Comparison of ENCODE assay signal across 1 cellular context in genomic region chr18:48090702-48091101, GRCh38.
TF ChIP-seq lines count a peak whose summit lies in the region.

No MANE protein-coding gene starts in this region.

TF ChIP-seq in K562, 482 proteins besides CTCF, POLR2A, EP300 and RAD21 (continued from another document):
- TF ChIP-seq MBD1 (CRISPR knock-in tag; IDR thresholded peaks at IDR 0.05): no peak
- peak; percentile 60 for TF ChIP-seq TCF3 (CRISPR knock-in tag; IDR thresholded peaks at IDR 0.05)
- no peak for TF ChIP-seq ZNF277 (CRISPR knock-in tag; IDR thresholded peaks at IDR 0.05; ENCODE audit: borderline replicate concordance)
- TF ChIP-seq NFYB (IDR thresholded peaks at IDR 0.05; ENCODE audit: extremely low read depth, insufficient read length): peak; percentile 11
- no peak for TF ChIP-seq ZFP91 (CRISPR knock-in tag; IDR thresholded peaks at IDR 0.05)
